1 cellular context compared by ENCODE assay signal in the genomic region with DNA sequence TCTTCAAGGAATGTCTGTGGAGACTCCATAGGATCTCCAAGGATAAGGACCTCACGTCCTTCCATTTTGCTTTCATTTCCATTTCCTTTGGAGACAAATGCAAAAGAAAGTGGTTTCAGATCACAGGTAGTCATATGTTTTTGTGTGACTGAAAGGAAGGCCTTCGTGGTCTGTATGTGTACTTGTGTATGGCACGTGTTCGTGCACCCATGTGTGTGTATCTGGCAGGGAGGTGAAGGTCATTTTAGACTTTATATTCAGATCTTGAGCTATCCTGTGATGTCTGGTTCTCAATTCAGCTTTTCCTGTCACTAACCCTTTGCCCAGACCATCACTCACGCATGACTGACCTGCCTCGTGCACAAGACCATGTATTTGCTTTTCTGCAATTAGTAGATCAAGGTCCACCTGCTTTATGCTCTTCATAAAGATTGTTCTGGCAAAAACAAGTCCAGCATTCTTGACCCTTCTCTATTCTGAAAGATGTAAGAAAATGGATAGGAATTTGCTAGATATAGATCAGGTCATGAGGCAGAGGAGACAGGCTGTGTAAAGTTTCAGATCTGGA.
TF ChIP-seq lines count a peak whose summit lies in the region.

No MANE protein-coding gene starts in this region.

TF ChIP-seq in HepG2, 621 proteins besides CTCF, POLR2A, EP300 and RAD21 (continued from another document and continues in another):
- TF ChIP-seq HMG20A (CRISPR knock-in tag; IDR thresholded peaks at IDR 0.05; ENCODE audit: borderline replicate concordance) (peak; percentile 65; the same call in 1 of the 2 replicates), RCOR2 (CRISPR knock-in tag; IDR thresholded peaks at IDR 0.05) (no peak), ARNT (IDR thresholded peaks at IDR 0.05) (no peak), NFATC3 (CRISPR knock-in tag; IDR thresholded peaks at IDR 0.05) (no peak), SETDB1 (CRISPR knock-in tag; IDR thresholded peaks at IDR 0.05; ENCODE audit: borderline replicate concordance) (peak; percentile 83; the same call in 1 of the 2 replicates), DPF2 (CRISPR knock-in tag; IDR thresholded peaks at IDR 0.05; ENCODE audit: borderline replicate concordance, low read depth) (no peak), ZNF230 (CRISPR knock-in tag; IDR thresholded peaks at IDR 0.05) (no peak), HHEX (CRISPR knock-in tag; IDR thresholded peaks at IDR 0.05) (0 out of 2 replicates have a peak, but pooled peaks have one; percentile 30), REXO4 (CRISPR knock-in tag; IDR thresholded peaks at IDR 0.05; ENCODE audit: borderline replicate concordance) (no peak), ZNF367 (CRISPR knock-in tag; IDR thresholded peaks at IDR 0.05; ENCODE audit: borderline replicate concordance) (no peak), NCOA2 (CRISPR knock-in tag; IDR thresholded peaks at IDR 0.05) (peak; percentile 63), CBX2 (IDR thresholded peaks at IDR 0.05; ENCODE audit: low read depth, low read length) (no peak), CBX2 (CRISPR knock-in tag; IDR thresholded peaks at IDR 0.05; ENCODE audit: low read depth) (no peak), ZNF180 (CRISPR knock-in tag; IDR thresholded peaks at IDR 0.05; ENCODE audit: borderline replicate concordance, low read depth) (no peak), ZNF720 (CRISPR knock-in tag; IDR thresholded peaks at IDR 0.05) (no peak), HMGXB3 (CRISPR knock-in tag; IDR thresholded peaks at IDR 0.05; ENCODE audit: borderline replicate concordance) (no peak), RFXAP (CRISPR knock-in tag; IDR thresholded peaks at IDR 0.05; ENCODE audit: borderline replicate concordance) (no peak), KDM5B (CRISPR knock-in tag; IDR thresholded peaks at IDR 0.05; ENCODE audit: borderline replicate concordance) (no peak), MTA1 (CRISPR knock-in tag; IDR thresholded peaks at IDR 0.05; ENCODE audit: borderline replicate concordance) (no peak), BRD4 (CRISPR knock-in tag; IDR thresholded peaks at IDR 0.05) (no peak), REL (CRISPR knock-in tag; conservative IDR thresholded peaks at IDR 0.05) (no peak), MAFF (IDR thresholded peaks at IDR 0.05; ENCODE audit: low read depth, low read length) (no peak), HCFC1 (IDR thresholded peaks at IDR 0.05; ENCODE audit: low read depth, low read length) (no peak), ATF3 (CRISPR knock-in tag; IDR thresholded peaks at IDR 0.05) (no peak), E2F1 (CRISPR knock-in tag; IDR thresholded peaks at IDR 0.05) (no peak), ZFP36L2 (CRISPR knock-in tag; IDR thresholded peaks at IDR 0.05) (no peak), ZNF430 (CRISPR knock-in tag; IDR thresholded peaks at IDR 0.05) (0 out of 2 replicates have a peak, but pooled peaks have one; percentile 19), THAP8 (CRISPR knock-in tag; IDR thresholded peaks at IDR 0.05; ENCODE audit: borderline replicate concordance) (no peak), TBX2 (CRISPR knock-in tag; IDR thresholded peaks at IDR 0.05; ENCODE audit: borderline replicate concordance) (no peak), ZNF850 (CRISPR knock-in tag; conservative IDR thresholded peaks at IDR 0.05) (no peak), HOXA7 (CRISPR knock-in tag; IDR thresholded peaks at IDR 0.05) (no peak), ZNF577 (CRISPR knock-in tag; IDR thresholded peaks at IDR 0.05; ENCODE audit: borderline replicate concordance, low read depth) (no peak), ZNF703 (CRISPR knock-in tag; IDR thresholded peaks at IDR 0.05; ENCODE audit: borderline replicate concordance) (no peak), ZNF382 (CRISPR knock-in tag; IDR thresholded peaks at IDR 0.05; ENCODE audit: borderline replicate concordance) (no peak), ZNF232 (CRISPR knock-in tag; IDR thresholded peaks at IDR 0.05; ENCODE audit: borderline replicate concordance) (no peak), EED (CRISPR knock-in tag; IDR thresholded peaks at IDR 0.05) (no peak), KLF16 (CRISPR knock-in tag; IDR thresholded peaks at IDR 0.05) (peak in 1 of 2 experiments; percentile 18; a peak in 1 of 4 replicates), HOXA3 (CRISPR knock-in tag; IDR thresholded peaks at IDR 0.05) (no peak), ZNF331 (CRISPR knock-in tag; IDR thresholded peaks at IDR 0.05) (peak; percentile 60; the same call in 1 of the 2 replicates), SOX5 (CRISPR knock-in tag; IDR thresholded peaks at IDR 0.05; ENCODE audit: borderline replicate concordance) (peak; percentile 77), GMEB2 (CRISPR knock-in tag; IDR thresholded peaks at IDR 0.05; ENCODE audit: low read depth) (no peak), ZSCAN20 (CRISPR knock-in tag; IDR thresholded peaks at IDR 0.05; ENCODE audit: borderline replicate concordance) (no peak), KMT2A (CRISPR knock-in tag; IDR thresholded peaks at IDR 0.05) (no peak), AGO1 (IDR thresholded peaks at IDR 0.05; ENCODE audit: low read depth, low read length, poor library complexity, severe bottlenecking) (no peak), ZNF557 (CRISPR knock-in tag; IDR thresholded peaks at IDR 0.05) (no peak), GPBP1L1 (CRISPR knock-in tag; IDR thresholded peaks at IDR 0.05) (no peak), PAF1 (CRISPR knock-in tag; IDR thresholded peaks at IDR 0.05) (no peak), DR1 (CRISPR knock-in tag; IDR thresholded peaks at IDR 0.05) (no peak), ZFP62 (CRISPR knock-in tag; IDR thresholded peaks at IDR 0.05) (no peak), ZNF788 (CRISPR knock-in tag; IDR thresholded peaks at IDR 0.05; ENCODE audit: borderline replicate concordance) (no peak), CHD4 (IDR thresholded peaks at IDR 0.05; ENCODE audit: borderline replicate concordance, low read length) (no peak), FOXK1 (CRISPR knock-in tag; IDR thresholded peaks at IDR 0.05; ENCODE audit: borderline replicate concordance, low read depth) (peak; percentile 69; the same call in 1 of the 2 replicates)
- TF ChIP-seq, protein P1, sequence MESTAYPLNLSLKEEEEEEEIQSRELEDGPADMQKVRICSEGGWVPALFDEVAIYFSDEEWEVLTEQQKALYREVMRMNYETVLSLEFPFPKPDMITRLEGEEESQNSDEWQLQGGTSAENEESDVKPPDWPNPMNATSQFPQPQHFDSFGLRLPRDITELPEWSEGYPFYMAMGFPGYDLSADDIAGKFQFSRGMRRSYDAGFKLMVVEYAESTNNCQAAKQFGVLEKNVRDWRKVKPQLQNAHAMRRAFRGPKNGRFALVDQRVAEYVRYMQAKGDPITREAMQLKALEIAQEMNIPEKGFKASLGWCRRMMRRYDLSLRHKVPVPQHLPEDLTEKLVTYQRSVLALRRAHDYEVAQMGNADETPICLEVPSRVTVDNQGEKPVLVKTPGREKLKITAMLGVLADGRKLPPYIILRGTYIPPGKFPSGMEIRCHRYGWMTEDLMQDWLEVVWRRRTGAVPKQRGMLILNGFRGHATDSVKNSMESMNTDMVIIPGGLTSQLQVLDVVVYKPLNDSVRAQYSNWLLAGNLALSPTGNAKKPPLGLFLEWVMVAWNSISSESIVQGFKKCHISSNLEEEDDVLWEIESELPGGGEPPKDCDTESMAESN (CRISPR knock-in tag; conservative IDR thresholded peaks at IDR 0.05) = 0 out of 2 replicates have a peak, but pooled peaks have one; percentile 35
- TF ChIP-seq, protein P2, sequence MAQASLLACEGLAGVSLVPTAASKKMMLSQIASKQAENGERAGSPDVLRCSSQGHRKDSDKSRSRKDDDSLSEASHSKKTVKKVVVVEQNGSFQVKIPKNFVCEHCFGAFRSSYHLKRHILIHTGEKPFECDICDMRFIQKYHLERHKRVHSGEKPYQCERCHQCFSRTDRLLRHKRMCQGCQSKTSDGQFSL (CRISPR knock-in tag; IDR thresholded peaks at IDR 0.05) = no peak
- TF ChIP-seq, protein P3, sequence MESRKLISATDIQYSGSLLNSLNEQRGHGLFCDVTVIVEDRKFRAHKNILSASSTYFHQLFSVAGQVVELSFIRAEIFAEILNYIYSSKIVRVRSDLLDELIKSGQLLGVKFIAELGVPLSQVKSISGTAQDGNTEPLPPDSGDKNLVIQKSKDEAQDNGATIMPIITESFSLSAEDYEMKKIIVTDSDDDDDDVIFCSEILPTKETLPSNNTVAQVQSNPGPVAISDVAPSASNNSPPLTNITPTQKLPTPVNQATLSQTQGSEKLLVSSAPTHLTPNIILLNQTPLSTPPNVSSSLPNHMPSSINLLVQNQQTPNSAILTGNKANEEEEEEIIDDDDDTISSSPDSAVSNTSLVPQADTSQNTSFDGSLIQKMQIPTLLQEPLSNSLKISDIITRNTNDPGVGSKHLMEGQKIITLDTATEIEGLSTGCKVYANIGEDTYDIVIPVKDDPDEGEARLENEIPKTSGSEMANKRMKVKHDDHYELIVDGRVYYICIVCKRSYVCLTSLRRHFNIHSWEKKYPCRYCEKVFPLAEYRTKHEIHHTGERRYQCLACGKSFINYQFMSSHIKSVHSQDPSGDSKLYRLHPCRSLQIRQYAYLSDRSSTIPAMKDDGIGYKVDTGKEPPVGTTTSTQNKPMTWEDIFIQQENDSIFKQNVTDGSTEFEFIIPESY (CRISPR knock-in tag; IDR thresholded peaks at IDR 0.05) = no peak
